ENCODE assay signal across 2 cellular contexts in genomic region chr1:159752135-159752580, GRCh38.
TF ChIP-seq lines count a peak whose summit lies in the region.

No MANE protein-coding gene starts in this region.

TF ChIP-seq in endothelial cell of umbilical vein, 7 proteins besides CTCF, POLR2A, EP300 and RAD21:
- TF ChIP-seq POLR2AphosphoS5 (IDR thresholded peaks at IDR 0.05; ENCODE audit: insufficient read depth, low read depth, low read length) (no peak), MYC (IDR thresholded peaks at IDR 0.05; ENCODE audit: low read depth, low read length) (no peak), JUN (IDR thresholded peaks at IDR 0.05; ENCODE audit: borderline replicate concordance, insufficient read depth, insufficient read length, low read depth) (no peak), GATA2 (IDR thresholded peaks at IDR 0.05; ENCODE audit: insufficient read depth, insufficient read length, low read depth, low read length) (no peak), MAX (IDR thresholded peaks at IDR 0.05; ENCODE audit: insufficient read depth, insufficient read length) (no peak), EZH2 (IDR thresholded peaks at IDR 0.05; ENCODE audit: borderline replicate concordance, low read depth, low read length, severe bottlenecking) (no peak), FOS (IDR thresholded peaks at IDR 0.05; ENCODE audit: borderline replicate concordance, insufficient read depth, low read length) (no peak)
TF ChIP-seq in endothelial cell of umbilical vein: peak in this region for 0.

TF ChIP-seq in HepG2, 621 proteins besides CTCF, POLR2A, EP300 and RAD21:
- TF ChIP-seq CEBPB (IDR thresholded peaks at IDR 0.05; ENCODE audit: borderline replicate concordance, low read depth, low read length) (peak; percentile 76; the same call in 1 of the 2 replicates), ZNF646 (CRISPR knock-in tag; IDR thresholded peaks at IDR 0.05) (no peak), CEBPG (CRISPR knock-in tag; IDR thresholded peaks at IDR 0.05) (0 out of 2 replicates have a peak, but pooled peaks have one; percentile 9), RAD51 (IDR thresholded peaks at IDR 0.05; ENCODE audit: borderline replicate concordance) (peak; percentile 72), USF2 (IDR thresholded peaks at IDR 0.05; ENCODE audit: low read depth, low read length) (peak; percentile 70), USF2 (CRISPR knock-in tag; IDR thresholded peaks at IDR 0.05; ENCODE audit: borderline replicate concordance) (no peak)
